ENCODE assay signal across 1 cellular context in the genomic region with DNA sequence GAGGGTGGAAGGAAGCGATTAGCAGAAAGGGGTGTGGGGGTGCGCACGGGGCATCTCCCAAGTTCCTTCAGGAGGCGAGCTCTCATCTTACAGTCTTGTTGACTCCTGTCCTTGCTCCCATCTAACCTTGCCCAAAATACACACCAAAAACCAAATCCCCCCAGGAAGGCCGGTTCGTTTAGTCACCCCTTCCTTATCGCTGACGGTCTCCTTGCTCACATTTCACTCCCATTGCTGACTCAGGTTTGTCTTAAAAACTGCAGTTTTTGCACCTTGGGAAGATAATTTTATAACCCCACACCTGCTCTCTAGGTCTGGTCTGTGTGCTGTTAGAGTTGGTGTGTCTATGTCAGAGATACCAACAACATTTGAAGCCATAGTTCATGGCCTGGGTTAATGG.
A peak's percentile ranks its signal among the peaks of the same experiment; 100 is the strongest.
TF ChIP-seq lines count a peak whose summit lies in the region.

No MANE protein-coding gene starts in this region.

TF ChIP-seq in IMR-90, 13 proteins besides CTCF, POLR2A, EP300 and RAD21:
- peak; percentile 64 for TF ChIP-seq MAFK (IDR thresholded peaks at IDR 0.05; ENCODE audit: low read depth, low read length)
- TF ChIP-seq FOS (IDR thresholded peaks at IDR 0.05; ENCODE audit: low read depth, low read length), result no peak
